In genomic region chr14:105473677-105474477, GRCh38 we compare ENCODE assay signal across 8 cellular contexts. TPM values are rescaled to one million over a fixed set of nuclear protein-coding genes. Genes with fewer than 3 reads are reported as not detected.
DNase-seq lines count a peak whose midpoint lies in the region; ATAC-seq and TF ChIP-seq lines count a peak whose summit lies in the region.

No MANE protein-coding gene starts in this region.

- peaks cover 3% of the 10 kb centered on the region for H3K9me3 Mint-ChIP-seq in activated naive CD8-positive, alpha-beta T cell treated with anti-CD3 and anti-CD28 coated beads for 36 hours

- H3K9me3 ChIP-seq in neutrophil (no peaks in the 10 kb centered on the region), vagina (no peaks in the 10 kb centered on the region)

- peaks cover 71% of the 10 kb centered on the region for H3K27me3 ChIP-seq in neutrophil
- H3K27me3 ChIP-seq in vagina, result peaks cover 4% of the 10 kb centered on the region

- intact Hi-C loops in vagina (cut with DNase I), result no loop called here

- no peaks in the 10 kb centered on the region for H3K36me3 Mint-ChIP-seq in activated naive CD8-positive, alpha-beta T cell treated with anti-CD3 and anti-CD28 coated beads for 36 hours

- H3K4me1 Mint-ChIP-seq in activated naive CD8-positive, alpha-beta T cell treated with anti-CD3 and anti-CD28 coated beads for 36 hours, result peaks cover 5% of the 10 kb centered on the region

- no peak for TF ChIP-seq POLR2A in vagina (IDR thresholded peaks at IDR 0.05)

- in situ Hi-C loops in SK-MEL-5 (cut with HindIII; ENCODE audit: low pct_unique_long_range_greater_than_20kb, low sequenced_read_pairs), result no loop called here

- no peak overlapping the region for H3K27ac ChIP-seq in neutrophil
- peak overlapping the region; percentile 56 for H3K27ac ChIP-seq in vagina

- no peak overlapping the region for H3K27ac Mint-ChIP-seq in activated naive CD8-positive, alpha-beta T cell treated with anti-CD3 and anti-CD28 coated beads for 36 hours

- no peaks in the 10 kb centered on the region for H3K36me3 ChIP-seq in neutrophil
- peaks cover 0 to 7% of the 10 kb centered on the region in 2 donors for H3K36me3 ChIP-seq in vagina

- ATAC-seq in HG03045 (IDR thresholded peaks at IDR 0.05; ENCODE audit: unreplicated experiment), result no peak

- peak overlapping the region; percentile 51 for H3K4me3 ChIP-seq in LNCaP clone FGC (ENCODE audit: low read depth, low read length)
- peak overlapping the region; percentile 47 to 57 for H3K4me3 ChIP-seq in neutrophil (ENCODE audit: low read depth in 1 of 2, low read length in 1 of 2)
- H3K4me3 ChIP-seq in vagina, result peak overlapping the region; percentile 69 to 93

- TF ChIP-seq CTCF in LNCaP clone FGC (IDR thresholded peaks at IDR 0.05; ENCODE audit: control insufficient read depth, extremely low read depth, insufficient read depth) (no peak), neutrophil (IDR thresholded peaks at IDR 0.05) (no peak), vagina (IDR thresholded peaks at IDR 0.05) (no peak)

- DNase-seq in DMS 273 (lab: John Stamatoyannopoulos, UW; ENCODE audit: unreplicated experiment), result peak; percentile 96
- DNase-seq in LNCaP clone FGC (ENCODE audit: low read depth), result peak; percentile 73
- DNase-seq in SK-MEL-5 (ENCODE audit: low read depth, low spot score), result peak; percentile 55
- DNase-seq in activated naive CD8-positive, alpha-beta T cell treated with anti-CD3 and anti-CD28 coated beads for 36 hours, result peak; percentile 50
- peak; percentile 41 for DNase-seq in globus pallidus (ENCODE audit: low spot score)
- DNase-seq in vagina (ENCODE audit: extremely low spot score in 2 of 2), result no peak

- H3K4me1 ChIP-seq in neutrophil (ENCODE audit: control insufficient read depth in 1 of 2, insufficient read depth in 1 of 2, low read depth in 1 of 2, low read length in 1 of 2), result peaks cover 9 to 17% of the 10 kb centered on the region in 2 experiments
- peaks cover 68% of the 10 kb centered on the region for H3K4me1 ChIP-seq in vagina

- no peak overlapping the region for H3K4me3 Mint-ChIP-seq in activated naive CD8-positive, alpha-beta T cell treated with anti-CD3 and anti-CD28 coated beads for 36 hours

- peaks cover 25% of the 10 kb centered on the region for H3K27me3 Mint-ChIP-seq in activated naive CD8-positive, alpha-beta T cell treated with anti-CD3 and anti-CD28 coated beads for 36 hours

RNA-seq across cellular contexts. Expression of gene CRIP2, which starts 0.7 kb away (rescaled TPM):
- total RNA-seq in SK-MEL-5 (2014; rRNA removed; shearing (Covaris generic)), result 0.80 and 0.87 TPM in 2 replicates
- 5.5 and 6.7 TPM in 2 replicates for polyA plus RNA-seq in SK-MEL-5 (2015; cell fraction: cytosol; rRNA removed)
- polyA plus RNA-seq in SK-MEL-5 (2015; cell fraction: nucleus; rRNA removed), result 1.2 and 3.5 TPM in 2 replicates
- total RNA-seq in activated naive CD8-positive, alpha-beta T cell treated with anti-CD3 and anti-CD28 coated beads for 36 hours, result under 1 TPM; 0.16 to 0.41 TPM
- total RNA-seq in vagina, result 126 TPM

RNA-seq across cellular contexts. Expression of gene CRIP1, which starts 12.8 kb away (rescaled TPM):
- not detected in 2 replicates for total RNA-seq in SK-MEL-5 (2014; rRNA removed; shearing (Covaris generic))
- not detected in 2 replicates for polyA plus RNA-seq in SK-MEL-5 (2015; cell fraction: cytosol; rRNA removed)
- 2.3 TPM in 1 of 2 replicates, not detected in the other for polyA plus RNA-seq in SK-MEL-5 (2015; cell fraction: nucleus; rRNA removed)
- 10 to 100 TPM; 82.5 to 87.3 TPM for total RNA-seq in activated naive CD8-positive, alpha-beta T cell treated with anti-CD3 and anti-CD28 coated beads for 36 hours
- total RNA-seq in vagina, result 7.6 TPM

RNA-seq across cellular contexts. Expression of gene TEDC1, which starts 17.2 kb away (rescaled TPM):
- 15.1 and 18.6 TPM in 2 replicates for total RNA-seq in SK-MEL-5 (2014; rRNA removed; shearing (Covaris generic))
- 30.3 and 41.5 TPM in 2 replicates for polyA plus RNA-seq in SK-MEL-5 (2015; cell fraction: cytosol; rRNA removed)
- 119 and 148 TPM in 2 replicates for polyA plus RNA-seq in SK-MEL-5 (2015; cell fraction: nucleus; rRNA removed)
- total RNA-seq in activated naive CD8-positive, alpha-beta T cell treated with anti-CD3 and anti-CD28 coated beads for 36 hours, result 10 to 100 TPM; 33.6 to 34.9 TPM
- 5.9 TPM for total RNA-seq in vagina

RNA-seq across cellular contexts. Expression of gene TMEM121, which starts 52.5 kb away (rescaled TPM):
- 16.3 and 17.8 TPM in 2 replicates for total RNA-seq in SK-MEL-5 (2014; rRNA removed; shearing (Covaris generic))
- 18.0 and 26.8 TPM in 2 replicates for polyA plus RNA-seq in SK-MEL-5 (2015; cell fraction: cytosol; rRNA removed)
- 5.5 and 7.0 TPM in 2 replicates for polyA plus RNA-seq in SK-MEL-5 (2015; cell fraction: nucleus; rRNA removed)
- total RNA-seq in activated naive CD8-positive, alpha-beta T cell treated with anti-CD3 and anti-CD28 coated beads for 36 hours, result 10 to 100 TPM; 16.7 to 16.8 TPM
- 9.3 TPM for total RNA-seq in vagina

RNA-seq across cellular contexts. Expression of gene MTA1, which starts 54.2 kb away (rescaled TPM):
- 36.3 and 43.5 TPM in 2 replicates for total RNA-seq in SK-MEL-5 (2014; rRNA removed; shearing (Covaris generic))
- 73.8 and 102 TPM in 2 replicates for polyA plus RNA-seq in SK-MEL-5 (2015; cell fraction: cytosol; rRNA removed)
- 603 and 637 TPM in 2 replicates for polyA plus RNA-seq in SK-MEL-5 (2015; cell fraction: nucleus; rRNA removed)
- 100 to 1,000 TPM; 148 to 149 TPM for total RNA-seq in activated naive CD8-positive, alpha-beta T cell treated with anti-CD3 and anti-CD28 coated beads for 36 hours
- 82.7 TPM for total RNA-seq in vagina

Comparison
In these comparisons a context has a peak if more than half of its experiments do, and no peak if none do; other contexts are left out.
1. DNase-seq: peak in DMS 273 (single experiment), LNCaP clone FGC (single experiment), SK-MEL-5 (single experiment), activated naive CD8-positive, alpha-beta T cell treated with anti-CD3 and anti-CD28 coated beads for 36 hours (single experiment) and globus pallidus (single experiment); none in vagina (0 of 2).
2. RNA of gene CRIP2, which starts 0.7 kb away (total RNA-seq): 126 TPM in vagina (single experiment); 0.80 to 0.87 TPM in SK-MEL-5 and 0.16 to 0.41 TPM in activated naive CD8-positive, alpha-beta T cell treated with anti-CD3 and anti-CD28 coated beads for 36 hours; every median in the first group is over 10 times any median in the second.
3. Peak in every context shown above with its lines, with median percentiles within 50 percentile points of each other: H3K4me3 ChIP-seq.